Comparison of ENCODE assay signal across 15 cellular contexts in genomic region chr1:997728-998050, GRCh38. TPM values are rescaled to one million over a fixed set of nuclear protein-coding genes. Genes with fewer than 3 reads are reported as not detected.
DNase-seq lines count a peak whose midpoint lies in the region; ATAC-seq, FAIRE-seq and TF ChIP-seq lines count a peak whose summit lies in the region.
"Had no signal": no experiment of that assay in that cellular context is flagged by ENCODE, and none has a peak within 500 bp of the region (broad histone marks: within the 10 kb centered on the region; RNA-seq: fewer than 3 reads in every experiment).

No MANE protein-coding gene starts in this region.

- no peaks in the 10 kb centered on the region for H3F3A ChIP-seq in Loucy (ENCODE audit: low read depth)

- TF ChIP-seq CTCF in 22Rv1 (IDR thresholded peaks at IDR 0.05) (no peak), Loucy (conservative IDR thresholded peaks at IDR 0.05; ENCODE audit: low read length) (no peak), kidney (IDR thresholded peaks at IDR 0.05; ENCODE audit: borderline replicate concordance, extremely low read depth, insufficient read depth) (no peak)

- H3K4me1 ChIP-seq in Loucy (ENCODE audit: insufficient read depth, low read length, poor library complexity, severe bottlenecking) (peaks cover 28% of the 10 kb centered on the region), kidney (ENCODE audit: control insufficient read depth in 1 of 2, insufficient read depth in 1 of 2, low read depth in 1 of 2, low read length in 2 of 2) (peaks cover 0 to 7% of the 10 kb centered on the region in 2 donors)

- no peak for FAIRE-seq in kidney (lab: Jason Lieb, UNC)
- FAIRE-seq: endothelial cell of umbilical vein had no signal

- H3K9ac ChIP-seq in Loucy (ENCODE audit: low read depth, low read length, poor library complexity, severe bottlenecking) (no peak overlapping the region), kidney (ENCODE audit: low read length in 2 of 2) (no peak overlapping the region)

- H3K4me3 ChIP-seq in Loucy (ENCODE audit: low read length, poor library complexity, severe bottlenecking) (peak overlapping the region; percentile 85), kidney (ENCODE audit: low read length in 2 of 2) (no peak overlapping the region)

- no peaks in the 10 kb centered on the region for H3K9me2 ChIP-seq in Loucy (replicated peaks; ENCODE audit: low read depth, low read length)

- peak; percentile 79 for DNase-seq in kidney
- no peak for DNase-seq in 8988T
- DNase-seq in stimulated activated CD4-positive, alpha-beta T cell treated with anti-CD3 and anti-CD28 coated beads, Interleukin-1b, Interleukin-23, amount 100 ng/mL, for 48 hours, result no peak
- DNase-seq: activated CD4-positive, alpha-beta T cell treated with anti-CD3 and anti-CD28 coated beads for 1 hour; activated CD8-positive, alpha-beta memory T cell treated with anti-CD3 and anti-CD28 coated beads, Interleukin-2, amount 50 U/mL, for 48 hours; gastrocnemius medialis; NCI-H2081 treated with DMSO at 0.1 percent for 48 hours; NCI-H774; RPMI8226 had no signal

- peaks cover 17% of the 10 kb centered on the region for H4K20me1 ChIP-seq in Loucy (ENCODE audit: insufficient read depth, low read length, poor library complexity, severe bottlenecking)

- H3K79me2 ChIP-seq in Loucy (ENCODE audit: insufficient read depth, low read length), result peaks cover 8% of the 10 kb centered on the region; the same call in 1 of the 2 replicates

- H3K27ac ChIP-seq in 22Rv1, result peak overlapping the region; percentile 99
- H3K27ac ChIP-seq in kidney (ENCODE audit: low read depth in 2 of 2, low read length in 2 of 2), result no peak overlapping the region
- H3K27ac ChIP-seq: gastrocnemius medialis, ovary had no signal

- ATAC-seq in GM19463 (IDR thresholded peaks at IDR 0.05; ENCODE audit: unreplicated experiment), result no peak
- ATAC-seq: gastrocnemius medialis had no signal

- H2AFZ ChIP-seq in Loucy (ENCODE audit: low read length), result no peak overlapping the region

- no peaks in the 10 kb centered on the region for H3K36me3 ChIP-seq in Loucy (ENCODE audit: insufficient read depth, low read length)
- H3K36me3 ChIP-seq in kidney (ENCODE audit: control insufficient read depth in 1 of 2, insufficient read depth in 2 of 2, low read length in 2 of 2), result no peaks in the 10 kb centered on the region
- H3K36me3 ChIP-seq: gastrocnemius medialis, ovary had no signal

- no peaks in the 10 kb centered on the region for H3K9me3 ChIP-seq in Loucy (ENCODE audit: insufficient read depth, low read depth, low read length)
- no peaks in the 10 kb centered on the region for H3K9me3 ChIP-seq in kidney (ENCODE audit: control insufficient read depth in 1 of 2, low read length in 2 of 2)
- H3K9me3 ChIP-seq: gastrocnemius medialis, ovary had no signal

- no peaks in the 10 kb centered on the region for H3K27me3 ChIP-seq in Loucy (ENCODE audit: insufficient read depth, low read length, poor library complexity, severe bottlenecking)

- H3K4me2 ChIP-seq in Loucy (ENCODE audit: low read depth, low read length, poor library complexity, severe bottlenecking), result peak overlapping the region; percentile 98

- intact Hi-C loops in kidney (cut with DNase I), result no loop called here

RNA-seq across cellular contexts. Expression of gene HES4, which starts 2.2 kb away (rescaled TPM):
- 32.0 TPM for total RNA-seq in kidney
- polyA plus RNA-seq in kidney (ENCODE audit: insufficient read depth, low read depth, low replicate concordance), result 15.8 TPM

RNA-seq across cellular contexts. Expression of gene ISG15, which starts 15.6 kb away (rescaled TPM):
- total RNA-seq in kidney, result 23.9 TPM
- polyA plus RNA-seq in kidney (ENCODE audit: insufficient read depth, low read depth, low replicate concordance), result 65.9 TPM

RNA-seq across cellular contexts. Expression of gene PERM1, which starts 15.8 kb away (rescaled TPM):
- 0.25 TPM for total RNA-seq in kidney
- 0.86 TPM for polyA plus RNA-seq in kidney (ENCODE audit: insufficient read depth, low read depth, low replicate concordance)
- total RNA-seq: endothelial cell of umbilical vein; T-helper 2 cell treated with Interferon-gamma antibody and Interleukin-4, amounts not matched to agents 100 ng/mL and 5 ng/mL, for 36 hours had no signal
- polyA plus RNA-seq: endothelial cell of umbilical vein had no signal

RNA-seq across cellular contexts. Expression of gene AGRN, which starts 22.2 kb away (rescaled TPM):
- 261 TPM for total RNA-seq in kidney
- 78.5 TPM for polyA plus RNA-seq in kidney (ENCODE audit: insufficient read depth, low read depth, low replicate concordance)

RNA-seq across cellular contexts. Expression of gene PLEKHN1, which starts 31.4 kb away (rescaled TPM):
- 14.3 TPM for total RNA-seq in kidney
- polyA plus RNA-seq in kidney (ENCODE audit: insufficient read depth, low read depth, low replicate concordance), result not detected
